ENCODE assay signal across 1 cellular context in genomic region chr19:45621976-45622503, GRCh38.
TF ChIP-seq lines count a peak whose summit lies in the region.

No MANE protein-coding gene starts in this region.

TF ChIP-seq in SK-N-SH treated with all-trans-retinoic acid at 6 μM for 48 hours, 23 proteins besides CTCF, POLR2A, EP300 and RAD21 (continued from another document):
- TF ChIP-seq ZNF8 (CRISPR knock-in tag; IDR thresholded peaks at IDR 0.05) = no peak
- TF ChIP-seq ZNF70 (CRISPR knock-in tag; IDR thresholded peaks at IDR 0.05) = no peak
- no peak for TF ChIP-seq ZC3H10 (CRISPR knock-in tag; IDR thresholded peaks at IDR 0.05)
